2 cellular contexts compared by ENCODE assay signal in the genomic region with DNA sequence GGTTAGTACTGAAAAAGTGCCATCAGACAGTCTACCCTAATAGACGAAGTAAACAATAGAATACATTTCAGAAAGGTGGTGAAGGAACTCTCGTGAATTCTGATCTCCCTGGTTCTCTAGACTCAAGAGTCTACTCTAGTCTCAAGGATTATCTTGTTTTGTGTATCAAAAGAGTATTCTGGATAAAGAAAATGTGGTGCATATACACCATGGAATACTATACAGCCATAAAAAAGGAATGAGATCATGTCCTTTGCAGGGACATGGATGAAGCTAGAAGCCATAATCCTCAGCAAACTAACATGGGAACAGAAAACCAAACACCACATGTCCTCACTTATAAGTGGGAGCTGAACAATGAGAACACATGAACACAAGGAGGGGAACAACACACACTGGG.
TF ChIP-seq lines count a peak whose summit lies in the region.

No MANE protein-coding gene starts in this region.

TF ChIP-seq in HEK293, 187 proteins besides CTCF, POLR2A, EP300 and RAD21:
- TF ChIP-seq, protein P1, sequence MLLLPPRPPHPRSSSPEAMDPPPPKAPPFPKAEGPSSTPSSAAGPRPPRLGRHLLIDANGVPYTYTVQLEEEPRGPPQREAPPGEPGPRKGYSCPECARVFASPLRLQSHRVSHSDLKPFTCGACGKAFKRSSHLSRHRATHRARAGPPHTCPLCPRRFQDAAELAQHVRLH (tag by site-specific recombination; IDR thresholded peaks at IDR 0.05) = peak; percentile 61; the same call in 1 of the 2 replicates
- peak; percentile 97 for TF ChIP-seq ZNF146 (tag by site-specific recombination; IDR thresholded peaks at IDR 0.05)
- TF ChIP-seq, protein P2, sequence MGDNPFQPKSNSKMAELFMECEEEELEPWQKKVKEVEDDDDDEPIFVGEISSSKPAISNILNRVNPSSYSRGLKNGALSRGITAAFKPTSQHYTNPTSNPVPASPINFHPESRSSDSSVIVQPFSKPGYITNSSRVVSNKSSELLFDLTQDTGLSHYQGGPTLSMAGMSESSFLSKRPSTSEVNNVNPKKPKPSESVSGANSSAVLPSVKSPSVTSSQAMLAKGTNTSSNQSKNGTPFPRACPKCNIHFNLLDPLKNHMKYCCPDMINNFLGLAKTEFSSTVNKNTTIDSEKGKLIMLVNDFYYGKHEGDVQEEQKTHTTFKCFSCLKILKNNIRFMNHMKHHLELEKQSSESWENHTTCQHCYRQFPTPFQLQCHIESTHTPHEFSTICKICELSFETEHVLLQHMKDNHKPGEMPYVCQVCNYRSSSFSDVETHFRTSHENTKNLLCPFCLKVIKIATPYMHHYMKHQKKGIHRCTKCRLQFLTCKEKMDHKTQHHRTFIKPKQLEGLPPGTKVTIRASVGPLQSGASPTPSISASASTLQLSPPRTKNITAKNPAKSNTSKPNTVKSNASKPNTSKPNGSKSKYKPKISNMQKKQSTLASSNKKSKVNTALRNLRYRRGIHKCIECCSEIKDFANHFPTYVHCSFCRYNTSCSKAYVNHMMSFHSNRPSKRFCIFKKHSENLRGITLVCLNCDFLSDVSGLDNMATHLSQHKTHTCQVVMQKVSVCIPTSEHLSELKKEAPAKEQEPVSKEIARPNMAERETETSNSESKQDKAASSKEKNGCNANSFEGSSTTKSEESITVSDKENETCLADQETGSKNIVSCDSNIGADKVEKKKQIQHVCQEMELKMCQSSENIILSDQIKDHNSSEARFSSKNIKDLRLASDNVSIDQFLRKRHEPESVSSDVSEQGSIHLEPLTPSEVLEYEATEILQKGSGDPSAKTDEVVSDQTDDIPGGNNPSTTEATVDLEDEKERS (tag by site-specific recombination; IDR thresholded peaks at IDR 0.05) = 0 out of 2 replicates have a peak, but pooled peaks have one; percentile 26
TF ChIP-seq in HEK293: peak in this region for 3; not testable (repeated sequence) for 184.

TF ChIP-seq in K562, 482 proteins besides CTCF, POLR2A, EP300 and RAD21:
- TF ChIP-seq RBM25 (IDR thresholded peaks at IDR 0.05; ENCODE audit: low read depth, low read length, severe bottlenecking) = peak; percentile 53
- peak; percentile 73 for TF ChIP-seq ZNF146 (CRISPR knock-in tag; IDR thresholded peaks at IDR 0.05; ENCODE audit: unreplicated experiment)
